16 cellular contexts compared by ENCODE assay signal in genomic region chr9:107281164-107281563, GRCh38. TPM values are rescaled to one million over a fixed set of nuclear protein-coding genes. Genes with fewer than 3 reads are reported as not detected.
A peak's percentile ranks its signal among the peaks of the same experiment; 100 is the strongest.
DNase-seq lines count a peak whose midpoint lies in the region; ATAC-seq, FAIRE-seq and TF ChIP-seq lines count a peak whose summit lies in the region.
"Had no signal": no experiment of that assay in that cellular context is flagged by ENCODE, and none has a peak within 500 bp of the region (broad histone marks: within the 10 kb centered on the region; RNA-seq: fewer than 3 reads in every experiment).

No MANE protein-coding gene starts in this region.

- no peak overlapping the region for H4K91ac ChIP-seq in mesenchymal stem cell (ENCODE audit: low read length)

- no peak overlapping the region for H2AFZ ChIP-seq in HepG2 (ENCODE audit: low read length)
- no peak overlapping the region for H2AFZ ChIP-seq in mesenchymal stem cell (ENCODE audit: low read depth, low read length)

- no peak overlapping the region for H2BK15ac ChIP-seq in mesenchymal stem cell (ENCODE audit: low read depth, poor library complexity, severe bottlenecking)

- peaks cover 21% of the 10 kb centered on the region for H4K20me1 ChIP-seq in HepG2 (ENCODE audit: insufficient read depth, low read length)

- no peaks in the 10 kb centered on the region for H3K9me3 ChIP-seq in liver (ENCODE audit: control insufficient read depth in 4 of 4, low read length in 3 of 4)
- no peaks in the 10 kb centered on the region for H3K9me3 ChIP-seq in HepG2 (ENCODE audit: low read length)
- H3K9me3 ChIP-seq in mesenchymal stem cell (ENCODE audit: control insufficient read depth, low read length): no peaks in the 10 kb centered on the region
- no peaks in the 10 kb centered on the region for H3K9me3 ChIP-seq in esophagus muscularis mucosa
- H3K9me3 ChIP-seq: left ventricle myocardium inferior, vagina had no signal

- H3K23ac ChIP-seq in mesenchymal stem cell (ENCODE audit: low read length in 2 of 2): no peak overlapping the region

- no peak overlapping the region for H2BK120ac ChIP-seq in mesenchymal stem cell (ENCODE audit: low read depth, low read length)

- CTCF ChIA-PET in HepG2 (lab: Yijun Ruan, JAX; ENCODE audit: low intra/inter-chr PET ratio, low total read pairs): no interaction called here

- TF ChIP-seq RAD21 in liver (IDR thresholded peaks at IDR 0.05) (peak in 1 of 2 donors; percentile 23), HepG2 (CRISPR knock-in tag; IDR thresholded peaks at IDR 0.05) (no peak)

- TF ChIP-seq EP300 in HepG2 (IDR thresholded peaks at IDR 0.05; ENCODE audit: low read depth in 2 of 2, low read length in 2 of 2): no peak
- no peak for TF ChIP-seq EP300 in HepG2 (CRISPR knock-in tag; IDR thresholded peaks at IDR 0.05; ENCODE audit: borderline replicate concordance)
- no peak for TF ChIP-seq EP300 in esophagus muscularis mucosa (IDR thresholded peaks at IDR 0.05)

- no peaks in the 10 kb centered on the region for H3K9me3 Mint-ChIP-seq in activated T-helper 2 cell treated with anti-CD3 and anti-CD28 coated beads, Interferon-gamma antibody, Interleukin-2, Interleukin-4, amounts not matched to agents 10 μg/mL and 5 μg/mL and 100 μg/mL, durations not matched to agents 14 hours and 24 hours and 36 hours

- POLR2A ChIA-PET in HepG2 (lab: Yijun Ruan, JAX): interaction anchor here (0.5 to 4.6 kb wide), 3 partner anchors 11 to 1727 kb away, joined by 3 to 31 read pairs (median 29); no protein-coding TSS in a partner anchor

- no peak overlapping the region for H3K4ac ChIP-seq in mesenchymal stem cell (ENCODE audit: low read depth in 1 of 2, low read length in 2 of 2)

- H3K27ac Mint-ChIP-seq in activated T-helper 2 cell treated with anti-CD3 and anti-CD28 coated beads, Interferon-gamma antibody, Interleukin-2, Interleukin-4, amounts not matched to agents 10 μg/mL and 5 μg/mL and 100 μg/mL, durations not matched to agents 14 hours and 24 hours and 36 hours: no peak overlapping the region

- peaks cover 37% of the 10 kb centered on the region for H3K79me2 ChIP-seq in HepG2 (ENCODE audit: insufficient read depth, low read length)

- no peaks in the 10 kb centered on the region for H3K27me3 ChIP-seq in liver (ENCODE audit: control insufficient read depth in 4 of 4, insufficient read depth in 4 of 4, low read length in 3 of 4)
- no peaks in the 10 kb centered on the region; a peak in 1 of 5 replicates for H3K27me3 ChIP-seq in HepG2 (ENCODE audit: control insufficient read depth in 1 of 2, insufficient read depth in 2 of 2, low read length in 2 of 2)
- no peaks in the 10 kb centered on the region for H3K27me3 ChIP-seq in mesenchymal stem cell (ENCODE audit: control insufficient read depth in 1 of 2, insufficient read depth in 1 of 2, low read length in 2 of 2)
- no peaks in the 10 kb centered on the region for H3K27me3 ChIP-seq in esophagus muscularis mucosa
- H3K27me3 ChIP-seq: vagina had no signal

- no peaks in the 10 kb centered on the region for H3K36me3 ChIP-seq in liver (ENCODE audit: control insufficient read depth in 4 of 4, insufficient read depth in 3 of 4, low read depth in 1 of 4, low read length in 3 of 4)
- H3K36me3 ChIP-seq in HepG2 (replicated peaks in 1 of 2; ENCODE audit: control insufficient read depth in 1 of 2, insufficient read depth in 2 of 2, low read length in 2 of 2): no peaks in the 10 kb centered on the region
- H3K36me3 ChIP-seq in mesenchymal stem cell (ENCODE audit: control insufficient read depth in 1 of 2, insufficient read depth in 2 of 2, low read depth in 1 of 2, low read length in 2 of 2): no peaks in the 10 kb centered on the region
- H3K36me3 ChIP-seq in esophagus muscularis mucosa: no peaks in the 10 kb centered on the region
- H3K36me3 ChIP-seq: left ventricle myocardium inferior, vagina had no signal

- H2AK5ac ChIP-seq in mesenchymal stem cell (ENCODE audit: low read length, severe bottlenecking): peak overlapping the region; percentile 47

- TF ChIP-seq CTCF in liver (IDR thresholded peaks at IDR 0.05; ENCODE audit: low read depth, low read length, missing input control) (no peak), HepG2 (CRISPR knock-in tag; IDR thresholded peaks at IDR 0.05) (no peak), esophagus muscularis mucosa (IDR thresholded peaks at IDR 0.05) (no peak)

- no peak overlapping the region for H3K4me2 ChIP-seq in HepG2 (ENCODE audit: low read depth, low read length)
- H3K4me2 ChIP-seq in mesenchymal stem cell (ENCODE audit: low read length, poor library complexity, severe bottlenecking): no peak overlapping the region

- no peak overlapping the region for H3K14ac ChIP-seq in mesenchymal stem cell (ENCODE audit: low read length in 2 of 2)

- in situ Hi-C loops in HepG2 (cut with HindIII; ENCODE audit: extremely low pct_ligation_motif_present, low pct_unique_long_range_greater_than_20kb): no loop called here

- intact Hi-C loops in HepG2 (cut with micrococcal nuclease; ENCODE audit: unreplicated experiment) (no loop called here), esophagus muscularis mucosa (cut with DNase I) (no loop called here)
- intact Hi-C loops in activated T-helper 2 cell treated with anti-CD3 and anti-CD28 coated beads, Interferon-gamma antibody, Interleukin-2, Interleukin-4, amounts not matched to agents 10 μg/mL and 5 μg/mL and 100 μg/mL, durations not matched to agents 14 hours and 24 hours and 36 hours (cut with micrococcal nuclease): loop anchor here (5.0 to 10.0 kb wide), 3 partner anchors 41 to 1834 kb away; partner anchors contain the start of genes KLF4 and TMEM245

- peaks cover 22% of the 10 kb centered on the region for H3K36me3 Mint-ChIP-seq in activated T-helper 2 cell treated with anti-CD3 and anti-CD28 coated beads, Interferon-gamma antibody, Interleukin-2, Interleukin-4, amounts not matched to agents 10 μg/mL and 5 μg/mL and 100 μg/mL, durations not matched to agents 14 hours and 24 hours and 36 hours (ENCODE audit: low read depth)

- H3K27me3 Mint-ChIP-seq in activated T-helper 2 cell treated with anti-CD3 and anti-CD28 coated beads, Interferon-gamma antibody, Interleukin-2, Interleukin-4, amounts not matched to agents 10 μg/mL and 5 μg/mL and 100 μg/mL, durations not matched to agents 14 hours and 24 hours and 36 hours (ENCODE audit: low read depth): peaks cover 4% of the 10 kb centered on the region

- no peak overlapping the region for H2BK12ac ChIP-seq in mesenchymal stem cell (ENCODE audit: low read length in 2 of 2)

- H3K9ac ChIP-seq in liver (ENCODE audit: low read depth in 1 of 2, low read length in 2 of 2) (no peak overlapping the region), HepG2 (ENCODE audit: insufficient read depth, low read depth, low read length) (no peak overlapping the region), mesenchymal stem cell (ENCODE audit: low read length) (no peak overlapping the region)

- no TSS peak for BruUV-seq in HepG2 (replicated peaks; lab: Mats Ljungman, UMichigan)

- peaks cover 35% of the 10 kb centered on the region for H3K4me1 Mint-ChIP-seq in activated T-helper 2 cell treated with anti-CD3 and anti-CD28 coated beads, Interferon-gamma antibody, Interleukin-2, Interleukin-4, amounts not matched to agents 10 μg/mL and 5 μg/mL and 100 μg/mL, durations not matched to agents 14 hours and 24 hours and 36 hours (ENCODE audit: low read depth)

- no peaks in the 10 kb centered on the region for H3K79me1 ChIP-seq in mesenchymal stem cell (replicated peaks; ENCODE audit: low read length, poor library complexity, severe bottlenecking)

- H2BK5ac ChIP-seq in mesenchymal stem cell (ENCODE audit: low read depth, low read length, poor library complexity, severe bottlenecking): no peak overlapping the region

- DNase-seq in HepG2 (ENCODE audit: low spot score): no peak
- no peak for DNase-seq in activated T-helper 2 cell treated with anti-CD3 and anti-CD28 coated beads, Interferon-gamma antibody, Interleukin-2, Interleukin-4, amounts not matched to agents 10 μg/mL and 5 μg/mL and 100 μg/mL, durations not matched to agents 14 hours and 24 hours and 36 hours (ENCODE audit: low spot score)
- no peak for DNase-seq in mesenchymal stem cell
- DNase-seq in NCI-H1694 treated with DMSO at 0.1 percent for 48 hours (lab: John Stamatoyannopoulos, UW): no peak
- DNase-seq in KG1 (lab: John Stamatoyannopoulos, UW): no peak
- DNase-seq in esophagus muscularis mucosa (ENCODE audit: extremely low spot score): no peak
- no peak for DNase-seq in frontal cortex (ENCODE audit: low spot score in 2 of 2)
- DNase-seq: activated CD8-positive, alpha-beta memory T cell treated with anti-CD3 and anti-CD28 coated beads, Interleukin-2, amount 50 U/mL, for 4 hours; H7; left ventricle myocardium inferior; NCI-H1105 treated with DMSO at 0.1 percent for 48 hours; NCI-H446 treated with DMSO at 0.1 percent for 48 hours had no signal

- ATAC-seq in HepG2: no peak

- no peak for TF ChIP-seq POLR2A in HepG2 (IDR thresholded peaks at IDR 0.05; ENCODE audit: insufficient read depth in 1 of 2, low read depth in 2 of 2, low read length in 2 of 2)
- TF ChIP-seq POLR2A in esophagus muscularis mucosa (IDR thresholded peaks at IDR 0.05; ENCODE audit: low read depth): no peak

- H3K4me1 ChIP-seq in liver (ENCODE audit: control insufficient read depth in 4 of 4, insufficient read depth in 4 of 4, low read length in 3 of 4) (peaks cover 5 to 24% (median 18%) of the 10 kb centered on the region in 4 donors), HepG2 (ENCODE audit: insufficient read depth, low read length) (peaks cover 22% of the 10 kb centered on the region), mesenchymal stem cell (ENCODE audit: control insufficient read depth, insufficient read depth, low read depth, low read length) (no peaks in the 10 kb centered on the region), esophagus muscularis mucosa (peaks cover 28 to 38% (median 35%) of the 10 kb centered on the region in 4 donors)

- H3K4me3 Mint-ChIP-seq in activated T-helper 2 cell treated with anti-CD3 and anti-CD28 coated beads, Interferon-gamma antibody, Interleukin-2, Interleukin-4, amounts not matched to agents 10 μg/mL and 5 μg/mL and 100 μg/mL, durations not matched to agents 14 hours and 24 hours and 36 hours (ENCODE audit: low read depth): peak overlapping the region; percentile 38

- no peak for FAIRE-seq in HepG2 (lab: Jason Lieb, UNC)
- FAIRE-seq in frontal cortex (lab: Jason Lieb, UNC): no peak
- FAIRE-seq: TTC549 had no signal

- H3K4me3 ChIP-seq in liver (ENCODE audit: low read depth in 1 of 3, low read length in 3 of 3) (no peak overlapping the region), HepG2 (replicated peaks in 1 of 3; ENCODE audit: insufficient read depth in 1 of 3, low read depth in 2 of 3, low read length in 3 of 3) (no peak overlapping the region), mesenchymal stem cell (ENCODE audit: insufficient read depth in 1 of 2, low read depth in 1 of 2, low read length in 2 of 2) (no peak overlapping the region), esophagus muscularis mucosa (no peak overlapping the region)
- H3K4me3 ChIP-seq: left ventricle myocardium inferior, vagina had no signal

- peak overlapping the region; percentile 78 to 83 for H3K27ac ChIP-seq in liver (ENCODE audit: low read depth in 1 of 2, low read length in 2 of 2)
- H3K27ac ChIP-seq in HepG2 (ENCODE audit: extremely low read length, insufficient read depth, low read length): no peak overlapping the region
- no peak overlapping the region for H3K27ac ChIP-seq in mesenchymal stem cell (ENCODE audit: low read length, poor library complexity, severe bottlenecking)
- H3K27ac ChIP-seq in esophagus muscularis mucosa (replicated peaks in 1 of 4): no peak overlapping the region
- H3K27ac ChIP-seq: left ventricle myocardium inferior, RWPE1, vagina had no signal

- no peak overlapping the region for H4K8ac ChIP-seq in mesenchymal stem cell (ENCODE audit: low read length)

- WGBS in liver: 21% methylated on average over 1 of the region's 1 CpG
- 58% methylated on average over 1 of the region's 1 CpG for WGBS in HepG2 (ENCODE audit: low lambda C conversion rate)
- WGBS in mesenchymal stem cell: 93% methylated on average over 1 of the region's 1 CpG
- WGBS in esophagus muscularis mucosa: 58% methylated on average over 1 of the region's 1 CpG

- H3K18ac ChIP-seq in mesenchymal stem cell (ENCODE audit: low read depth in 1 of 2, low read length in 2 of 2): no peak overlapping the region

RNA-seq across cellular contexts. Expression of gene RAD23B, which starts 1.9 kb away (rescaled TPM):
- total RNA-seq in liver (100 to 1,000 TPM in 1 of 2 donors, 10 to 100 TPM in 1; 66.4 to 101 TPM), HepG2 (2016; rRNA removed; fragmentation: Illumina TruSeq; extraction: Trizol) (133 and 159 TPM in 2 replicates), esophagus muscularis mucosa (100 to 1,000 TPM in 2 of 4 donors, 10 to 100 TPM in 2; 64.4 to 110 (median 88.1) TPM), frontal cortex (110 TPM)
- polyA plus RNA-seq in liver (10 to 100 TPM; 13.6 to 56.8 TPM), HepG2 (2011; rRNA removed) (156 and 162 TPM in 2 replicates)
- 59.7 and 60.0 TPM in 2 replicates for total RNA-seq in HepG2 (2016; cell fraction: cytosol; rRNA removed; fragmentation: Illumina TruSeq; extraction: Trizol; ENCODE audit: low read depth)
- 128 and 156 TPM in 2 replicates for total RNA-seq in HepG2 (2016; cell fraction: insoluble cytoplasmic fraction; rRNA removed; fragmentation: Illumina TruSeq; extraction: Trizol)
- total RNA-seq in HepG2 (2016; cell fraction: membrane; rRNA removed; fragmentation: Illumina TruSeq; extraction: Trizol): 120 and 126 TPM in 2 replicates
- total RNA-seq in HepG2 (2016; cell fraction: nucleus; rRNA removed; fragmentation: Illumina TruSeq; extraction: Trizol): 62.9 and 65.9 TPM in 2 replicates
- 93.8 and 114 TPM in 2 replicates for polyA plus RNA-seq in HepG2 (2011; cell fraction: cytosol; rRNA removed)
- 25.3 and 25.6 TPM in 2 replicates for polyA plus RNA-seq in HepG2 (2011; cell fraction: nucleus; rRNA removed)
- polyA plus RNA-seq in HepG2 (2012): 90.7 and 110 TPM in 2 replicates
- 26.3 and 31.4 TPM in 2 replicates for polyA plus RNA-seq in HepG2 (2016; cell fraction: cytosol; fragmentation: Illumina TruSeq; extraction: Trizol; ENCODE audit: low read depth)
- polyA plus RNA-seq in HepG2 (2016; cell fraction: insoluble cytoplasmic fraction; fragmentation: Illumina TruSeq; extraction: Trizol; ENCODE audit: low read depth): 185 and 198 TPM in 2 replicates
- 79.8 and 80.6 TPM in 2 replicates for polyA plus RNA-seq in HepG2 (2016; cell fraction: membrane; fragmentation: Illumina TruSeq; extraction: Trizol; ENCODE audit: low read depth)
- polyA plus RNA-seq in HepG2 (2016; cell fraction: nucleus; fragmentation: Illumina TruSeq; extraction: Trizol; ENCODE audit: insufficient read depth, low read depth): 67.0 and 71.9 TPM in 2 replicates
- 270 and 278 TPM in 2 replicates for polyA minus RNA-seq in HepG2 (2011; rRNA and poly(A)+ RNA removed; ENCODE audit: low replicate concordance)
- 139 and 149 TPM in 2 replicates for polyA minus RNA-seq in HepG2 (2011; cell fraction: cytosol; rRNA and poly(A)+ RNA removed)
- polyA minus RNA-seq in HepG2 (2011; cell fraction: nucleus; rRNA and poly(A)+ RNA removed): 85.5 and 87.8 TPM in 2 replicates
- 142 and 145 TPM in 2 replicates for total RNA-seq in activated T-helper 2 cell treated with anti-CD3 and anti-CD28 coated beads, Interferon-gamma antibody, Interleukin-2, Interleukin-4, amounts not matched to agents 10 μg/mL and 5 μg/mL and 100 μg/mL, durations not matched to agents 14 hours and 24 hours and 36 hours
- 125 TPM for polyA plus RNA-seq in mesenchymal stem cell (2013, experiment 1 of 2)
- polyA plus RNA-seq in mesenchymal stem cell (2013, experiment 2 of 2): 130 TPM

Comparison
In these comparisons a context has a peak if more than half of its experiments do, and no peak if none do; other contexts are left out.
1. H3K27ac ChIP-seq: peak in liver (2 of 2); none in HepG2 (single experiment), mesenchymal stem cell (single experiment) and esophagus muscularis mucosa (0 of 4).